8 cellular contexts compared by ENCODE assay signal in genomic region chr12:90253674-90254181, GRCh38.
DNase-seq lines count a peak whose midpoint lies in the region; ATAC-seq, FAIRE-seq and TF ChIP-seq lines count a peak whose summit lies in the region.

No MANE protein-coding gene starts in this region.

- H3K4me1 ChIP-seq in endothelial cell of umbilical vein (ENCODE audit: control insufficient read depth, extremely low read depth, insufficient read depth, low read length), result peaks cover 21% of the 10 kb centered on the region
- no peaks in the 10 kb centered on the region for H3K4me1 ChIP-seq in upper lobe of right lung

- H3K4me3 ChIP-seq in AG09309 (ENCODE audit: control insufficient read depth, low read depth, low read length) (no peak overlapping the region), endothelial cell of umbilical vein (replicated peaks in 1 of 3; ENCODE audit: insufficient read depth in 1 of 3, low read depth in 1 of 3, low read length in 3 of 3) (no peak overlapping the region), upper lobe of right lung (no peak overlapping the region)

- no peak for TF ChIP-seq POLR2A in endothelial cell of umbilical vein (IDR thresholded peaks at IDR 0.05; ENCODE audit: low read depth, low read length)

- POLR2A ChIA-PET in endothelial cell of umbilical vein (lab: Charles Lee), result interaction anchor here (0.6 kb wide), 1 partner anchor 10 kb away, joined by 3 read pairs; no protein-coding TSS in a partner anchor

- no peak overlapping the region for H3K4me2 ChIP-seq in endothelial cell of umbilical vein (ENCODE audit: insufficient read depth, low read length)

- peak; percentile 96 for FAIRE-seq in endothelial cell of umbilical vein (lab: Jason Lieb, UNC)

- BruUV-seq in endothelial cell of umbilical vein (replicated peaks; lab: Mats Ljungman, UMichigan), result no TSS peak

- dilution Hi-C loops in endothelial cell of umbilical vein (cut with MboI; ENCODE audit: extremely low pct_ligation_motif_present, low sequenced_read_pairs), result no loop called here

- no peaks in the 10 kb centered on the region for H3K9me3 Mint-ChIP-seq in natural killer cell

- no peaks in the 10 kb centered on the region for H4K20me1 ChIP-seq in endothelial cell of umbilical vein (replicated peaks; ENCODE audit: control insufficient read depth, extremely low read depth, insufficient read depth, low read length)

- ATAC-seq in GM18499 (IDR thresholded peaks at IDR 0.05; ENCODE audit: insufficient read depth, unreplicated experiment), result peak; percentile 100
- peak; percentile 100 for ATAC-seq in HG02798 (IDR thresholded peaks at IDR 0.05; ENCODE audit: poor library complexity, unreplicated experiment)
- peak; percentile 82 to 92 (median 82) for ATAC-seq in natural killer cell
- ATAC-seq in upper lobe of right lung, result peak; percentile 75

- no peaks in the 10 kb centered on the region for H3K79me2 ChIP-seq in endothelial cell of umbilical vein (ENCODE audit: control insufficient read depth, insufficient read depth, low read length)

- TF ChIP-seq CTCF in AG09309 (IDR thresholded peaks at IDR 0.05; ENCODE audit: control insufficient read depth, insufficient read depth, low read depth, low read length, missing control alignments), result peak; percentile 46
- TF ChIP-seq CTCF in endothelial cell of umbilical vein (IDR thresholded peaks at IDR 0.05; ENCODE audit: extremely low read depth in 1 of 2, insufficient read depth in 1 of 2, low read depth in 1 of 2, low read length in 2 of 2), result peak; percentile 20 to 53
- no peak for TF ChIP-seq CTCF in natural killer cell (IDR thresholded peaks at IDR 0.05)
- peak; percentile 13 for TF ChIP-seq CTCF in upper lobe of right lung (IDR thresholded peaks at IDR 0.05)

- H3K27ac ChIP-seq in endothelial cell of umbilical vein (ENCODE audit: insufficient read depth, low read depth, low read length) (peak overlapping the region; percentile 47), upper lobe of right lung (no peak overlapping the region)

- intact Hi-C loops in endothelial cell of umbilical vein (cut with micrococcal nuclease), result loop anchor here (1.0 to 10.0 kb wide), 12 partner anchors 24 to 710 kb away; no protein-coding TSS in a partner anchor
- intact Hi-C loops in natural killer cell (cut with micrococcal nuclease), result no loop called here
- intact Hi-C loops in upper lobe of right lung (cut with DNase I), result no loop called here

- peaks cover 12 to 24% of the 10 kb centered on the region in 2 donors for H3K4me1 Mint-ChIP-seq in natural killer cell

- no peaks in the 10 kb centered on the region for H3K9me3 ChIP-seq in endothelial cell of umbilical vein (replicated peaks; ENCODE audit: control insufficient read depth, insufficient read depth, low read length)
- no peaks in the 10 kb centered on the region for H3K9me3 ChIP-seq in upper lobe of right lung

- H3K36me3 Mint-ChIP-seq in natural killer cell, result no peaks in the 10 kb centered on the region

- no peak overlapping the region for H3K27ac Mint-ChIP-seq in natural killer cell

- peak; percentile 88 for DNase-seq in AG09309 (ENCODE audit: low read depth)
- DNase-seq in NCI-H1694 treated with DMSO at 0.1 percent for 48 hours (lab: John Stamatoyannopoulos, UW), result peak; percentile 96
- peak; percentile 41 for DNase-seq in activated CD4-positive, alpha-beta T cell treated with anti-CD3 and anti-CD28 coated beads for 48 hours
- peak; percentile 90 for DNase-seq in endothelial cell of umbilical vein (ENCODE audit: low read depth, low spot score)
- DNase-seq in natural killer cell, result peak; percentile 22
- DNase-seq in upper lobe of right lung, result peak; percentile 63

- H3K27me3 ChIP-seq in endothelial cell of umbilical vein (ENCODE audit: control insufficient read depth in 2 of 2, insufficient read depth in 2 of 2, low read length in 2 of 2), result no peaks in the 10 kb centered on the region
- no peaks in the 10 kb centered on the region for H3K27me3 ChIP-seq in upper lobe of right lung

- H3K36me3 ChIP-seq in endothelial cell of umbilical vein (ENCODE audit: control insufficient read depth in 2 of 2, extremely low read depth in 1 of 2, insufficient read depth in 2 of 2, low read length in 2 of 2) (no peaks in the 10 kb centered on the region), upper lobe of right lung (no peaks in the 10 kb centered on the region)

- no peaks in the 10 kb centered on the region for H3K27me3 Mint-ChIP-seq in natural killer cell (ENCODE audit: low read depth in 2 of 2)

- H2AFZ ChIP-seq in endothelial cell of umbilical vein (ENCODE audit: low read depth, low read length), result no peak overlapping the region

- CTCF ChIA-PET in endothelial cell of umbilical vein (lab: Charles Lee), result interaction anchor here (0.7 to 1.5 kb wide), 6 partner anchors 9 to 710 kb away, joined by 3 to 9 read pairs (median 4); no protein-coding TSS in a partner anchor

- H3K9me1 ChIP-seq in endothelial cell of umbilical vein (replicated peaks; ENCODE audit: control insufficient read depth, extremely low read depth, insufficient read depth, low read length), result no peaks in the 10 kb centered on the region

- no peak overlapping the region for H3K4me3 Mint-ChIP-seq in natural killer cell

- no peak overlapping the region for H3K9ac ChIP-seq in endothelial cell of umbilical vein (replicated peaks; ENCODE audit: extremely low read depth, insufficient read depth, low read length)

TF ChIP-seq in endothelial cell of umbilical vein, 7 proteins besides CTCF, POLR2A, EP300 and RAD21:
- TF ChIP-seq, protein P1, sequence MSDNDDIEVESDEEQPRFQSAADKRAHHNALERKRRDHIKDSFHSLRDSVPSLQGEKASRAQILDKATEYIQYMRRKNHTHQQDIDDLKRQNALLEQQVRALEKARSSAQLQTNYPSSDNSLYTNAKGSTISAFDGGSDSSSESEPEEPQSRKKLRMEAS (IDR thresholded peaks at IDR 0.05; ENCODE audit: insufficient read depth, insufficient read length), result peak; percentile 15
- peak; percentile 88 for TF ChIP-seq FOS (IDR thresholded peaks at IDR 0.05; ENCODE audit: borderline replicate concordance, insufficient read depth, low read length)
- TF ChIP-seq EZH2 (IDR thresholded peaks at IDR 0.05; ENCODE audit: borderline replicate concordance, low read depth, low read length, severe bottlenecking), result no peak
- TF ChIP-seq MYC (IDR thresholded peaks at IDR 0.05; ENCODE audit: low read depth, low read length), result no peak
- TF ChIP-seq JUN (IDR thresholded peaks at IDR 0.05; ENCODE audit: borderline replicate concordance, insufficient read depth, insufficient read length, low read depth), result peak; percentile 79
- TF ChIP-seq GATA2 (IDR thresholded peaks at IDR 0.05; ENCODE audit: insufficient read depth, insufficient read length, low read depth, low read length), result peak; percentile 62
- peak; percentile 95 for TF ChIP-seq POLR2AphosphoS5 (IDR thresholded peaks at IDR 0.05; ENCODE audit: insufficient read depth, low read depth, low read length)
TF ChIP-seq in endothelial cell of umbilical vein: peak in this region for 5.

Comparison
In these comparisons a context has a peak if more than half of its experiments do, and no peak if none do; other contexts are left out.
1. DNase-seq: peak in every context shown above with its lines; median percentile 96 in NCI-H1694 treated with DMSO at 0.1 percent for 48 hours; 90 in endothelial cell of umbilical vein; 88 in AG09309; 63 in upper lobe of right lung; 41 in activated CD4-positive, alpha-beta T cell treated with anti-CD3 and anti-CD28 coated beads for 48 hours; 22 in natural killer cell.